Comparison of ENCODE assay signal across 19 cellular contexts in genomic region chr1:107019166-107019565, GRCh38. TPM values are rescaled to one million over a fixed set of nuclear protein-coding genes. Genes with fewer than 3 reads are reported as not detected.
A peak's percentile ranks its signal among the peaks of the same experiment; 100 is the strongest.
DNase-seq lines count a peak whose midpoint lies in the region; FAIRE-seq and TF ChIP-seq lines count a peak whose summit lies in the region.
"Had no signal": no experiment of that assay in that cellular context is flagged by ENCODE, and none has a peak within 500 bp of the region (broad histone marks: within the 10 kb centered on the region; RNA-seq: fewer than 3 reads in every experiment).

No MANE protein-coding gene starts in this region.

- peak overlapping the region; percentile 37 for H2AFZ ChIP-seq in endothelial cell of umbilical vein (ENCODE audit: low read depth, low read length)

- H3K27ac Mint-ChIP-seq in MCF 10A (ENCODE audit: low read depth, unreplicated experiment), result no peak overlapping the region

- no peaks in the 10 kb centered on the region for H3K27me3 ChIP-seq in endothelial cell of umbilical vein (ENCODE audit: control insufficient read depth in 2 of 2, insufficient read depth in 2 of 2, low read length in 2 of 2)
- no peaks in the 10 kb centered on the region for H3K27me3 ChIP-seq in right atrium auricular region
- H3K27me3 ChIP-seq: MG63 had no signal

- DNase-seq in Daoy (ENCODE audit: low read depth), result peak; percentile 10
- DNase-seq in NCI-H226, result peak; percentile 49
- DNase-seq in endothelial cell of umbilical vein (ENCODE audit: low read depth, low spot score), result peak; percentile 20
- DNase-seq in iris pigment epithelial cell (ENCODE audit: low read depth), result peak; percentile 16
- DNase-seq in right atrium auricular region (ENCODE audit: low spot score), result no peak
- no peak for DNase-seq in GM19239 (ENCODE audit: insufficient read length, low spot score)
- no peak for DNase-seq in MCF 10A (ENCODE audit: unreplicated experiment)
- no peak for DNase-seq in DMS 273 (lab: John Stamatoyannopoulos, UW; ENCODE audit: unreplicated experiment)
- DNase-seq: 8988T; C1 segment of cervical spinal cord; MG63; NCI-H1092 treated with DMSO at 0.1 percent for 48 hours; NCI-H1694; NCI-H69; NK-92 treated with Interleukin-12 subunit alpha and Interleukin-12 subunit beta, amount 100 ng/mL, for 24 hours; OCI-M1 had no signal

- H4K20me1 ChIP-seq in endothelial cell of umbilical vein (replicated peaks; ENCODE audit: control insufficient read depth, extremely low read depth, insufficient read depth, low read length), result no peaks in the 10 kb centered on the region

- TF ChIP-seq POLR2A in endothelial cell of umbilical vein (IDR thresholded peaks at IDR 0.05; ENCODE audit: low read depth, low read length), result no peak

- H3K9me3 Mint-ChIP-seq in MCF 10A (ENCODE audit: unreplicated experiment), result no peaks in the 10 kb centered on the region

- H3K27ac ChIP-seq in endothelial cell of umbilical vein (ENCODE audit: insufficient read depth, low read depth, low read length), result peak overlapping the region; percentile 77
- no peak overlapping the region for H3K27ac ChIP-seq in right atrium auricular region
- H3K27ac ChIP-seq: KMS-11 had no signal

- H3K4me1 ChIP-seq in endothelial cell of umbilical vein (ENCODE audit: control insufficient read depth, extremely low read depth, insufficient read depth, low read length) (peaks cover 8% of the 10 kb centered on the region), right atrium auricular region (no peaks in the 10 kb centered on the region)

- FAIRE-seq in endothelial cell of umbilical vein (lab: Jason Lieb, UNC) (peak; percentile 40), GM19239 (lab: Jason Lieb, UNC) (no peak)
- FAIRE-seq: G401.6, GM12891 had no signal

- CTCF ChIA-PET in endothelial cell of umbilical vein (lab: Charles Lee) (no interaction called here), MCF 10A (lab: Yijun Ruan, JAX) (no interaction called here)

- no TSS peak for BruUV-seq in endothelial cell of umbilical vein (replicated peaks; lab: Mats Ljungman, UMichigan)
- no TSS peak for BruUV-seq in MCF 10A (replicated peaks; lab: Mats Ljungman, UMichigan)

- H3K9ac ChIP-seq in endothelial cell of umbilical vein (replicated peaks; ENCODE audit: extremely low read depth, insufficient read depth, low read length), result peak overlapping the region; percentile 47
- H3K9ac ChIP-seq: KMS-11 had no signal

- dilution Hi-C loops in endothelial cell of umbilical vein (cut with MboI; ENCODE audit: extremely low pct_ligation_motif_present, low sequenced_read_pairs), result no loop called here

- H3K4me1 Mint-ChIP-seq in MCF 10A (ENCODE audit: insufficient read depth, unreplicated experiment), result peaks cover 6% of the 10 kb centered on the region

- no peaks in the 10 kb centered on the region for H3K36me3 ChIP-seq in endothelial cell of umbilical vein (ENCODE audit: control insufficient read depth in 2 of 2, extremely low read depth in 1 of 2, insufficient read depth in 2 of 2, low read length in 2 of 2)
- no peaks in the 10 kb centered on the region for H3K36me3 ChIP-seq in right atrium auricular region
- H3K36me3 ChIP-seq: MG63 had no signal

- H3K36me3 Mint-ChIP-seq in MCF 10A (ENCODE audit: insufficient read depth, unreplicated experiment), result no peaks in the 10 kb centered on the region

- no peaks in the 10 kb centered on the region for H3K79me2 ChIP-seq in endothelial cell of umbilical vein (ENCODE audit: control insufficient read depth, insufficient read depth, low read length)

- no peak overlapping the region for H3K4me3 Mint-ChIP-seq in MCF 10A (ENCODE audit: unreplicated experiment)

- no peak for TF ChIP-seq CTCF in endothelial cell of umbilical vein (IDR thresholded peaks at IDR 0.05; ENCODE audit: extremely low read depth in 1 of 2, insufficient read depth in 1 of 2, low read depth in 1 of 2, low read length in 2 of 2)
- TF ChIP-seq CTCF in right atrium auricular region (IDR thresholded peaks at IDR 0.05), result no peak
- no peak for TF ChIP-seq CTCF in MCF 10A (IDR thresholded peaks at IDR 0.05; ENCODE audit: unreplicated experiment)

- H3K9me3 ChIP-seq in endothelial cell of umbilical vein (replicated peaks; ENCODE audit: control insufficient read depth, insufficient read depth, low read length) (no peaks in the 10 kb centered on the region), right atrium auricular region (no peaks in the 10 kb centered on the region)
- H3K9me3 ChIP-seq: MG63 had no signal

- H3K9me1 ChIP-seq in endothelial cell of umbilical vein (replicated peaks; ENCODE audit: control insufficient read depth, extremely low read depth, insufficient read depth, low read length), result no peaks in the 10 kb centered on the region

- POLR2A ChIA-PET in endothelial cell of umbilical vein (lab: Charles Lee), result no interaction called here
- POLR2A ChIA-PET in MCF 10A (lab: Yijun Ruan, JAX), result no interaction called here

- H3K4me3 ChIP-seq in endothelial cell of umbilical vein (replicated peaks in 1 of 3; ENCODE audit: insufficient read depth in 1 of 3, low read depth in 1 of 3, low read length in 3 of 3), result no peak overlapping the region
- no peak overlapping the region for H3K4me3 ChIP-seq in right atrium auricular region
- H3K4me3 ChIP-seq: MG63 had no signal

- no peaks in the 10 kb centered on the region for H3K27me3 Mint-ChIP-seq in MCF 10A (ENCODE audit: insufficient read depth, unreplicated experiment)

- H3K4me2 ChIP-seq in endothelial cell of umbilical vein (ENCODE audit: insufficient read depth, low read length), result no peak overlapping the region
- H3K4me2 ChIP-seq: KMS-11 had no signal

- intact Hi-C loops in endothelial cell of umbilical vein (cut with micrococcal nuclease) (no loop called here), MCF 10A (cut with micrococcal nuclease) (no loop called here)

TF ChIP-seq in endothelial cell of umbilical vein, 7 proteins besides CTCF, POLR2A, EP300 and RAD21:
- TF ChIP-seq FOS (IDR thresholded peaks at IDR 0.05; ENCODE audit: borderline replicate concordance, insufficient read depth, low read length) (peak; percentile 80), MAX (IDR thresholded peaks at IDR 0.05; ENCODE audit: insufficient read depth, insufficient read length) (no peak), GATA2 (IDR thresholded peaks at IDR 0.05; ENCODE audit: insufficient read depth, insufficient read length, low read depth, low read length) (no peak), MYC (IDR thresholded peaks at IDR 0.05; ENCODE audit: low read depth, low read length) (no peak), POLR2AphosphoS5 (IDR thresholded peaks at IDR 0.05; ENCODE audit: insufficient read depth, low read depth, low read length) (peak; percentile 40), EZH2 (IDR thresholded peaks at IDR 0.05; ENCODE audit: borderline replicate concordance, low read depth, low read length, severe bottlenecking) (no peak), JUN (IDR thresholded peaks at IDR 0.05; ENCODE audit: borderline replicate concordance, insufficient read depth, insufficient read length, low read depth) (peak; percentile 72)

RNA-seq across cellular contexts. Expression of gene PRMT6, which starts 37.3 kb away (rescaled TPM):
- 35.3 and 38.4 TPM in 2 replicates for total RNA-seq in Daoy (2014; rRNA removed; shearing (Covaris generic))
- 12.5 and 13.3 TPM in 2 replicates for total RNA-seq in endothelial cell of umbilical vein
- 7.8 and 8.4 TPM in 2 replicates for polyA plus RNA-seq in endothelial cell of umbilical vein
- 8.5 and 9.6 TPM in 2 replicates for polyA plus RNA-seq in endothelial cell of umbilical vein (2011; cell fraction: cytosol; rRNA removed)
- 3.2 and 4.4 TPM in 2 replicates for polyA plus RNA-seq in endothelial cell of umbilical vein (2011; cell fraction: nucleus; rRNA removed)
- polyA plus RNA-seq in endothelial cell of umbilical vein (2012), result 10.2 and 12.2 TPM in 2 replicates
- 7.7 and 8.5 TPM in 2 replicates for polyA minus RNA-seq in endothelial cell of umbilical vein
- polyA minus RNA-seq in endothelial cell of umbilical vein (2011; cell fraction: cytosol; rRNA and poly(A)+ RNA removed), result 10.2 TPM
- 3.0 and 3.5 TPM in 2 replicates for polyA minus RNA-seq in endothelial cell of umbilical vein (2011; cell fraction: nucleus; rRNA and poly(A)+ RNA removed)
- total RNA-seq in right atrium auricular region, result 1 to 10 TPM; 2.9 to 6.8 TPM
- total RNA-seq in MCF 10A (2022), result 11.7 and 14.0 TPM in 2 replicates

Comparison
In these comparisons a context has a peak if more than half of its experiments do, and no peak if none do; other contexts are left out.
1. DNase-seq: peak in Daoy (single experiment), NCI-H226 (single experiment), endothelial cell of umbilical vein (single experiment) and iris pigment epithelial cell (single experiment); none in right atrium auricular region (single experiment), GM19239 (single experiment), MCF 10A (single experiment) and DMS 273 (single experiment).